Comparison of ENCODE assay signal across 8 cellular contexts in the genomic region with DNA sequence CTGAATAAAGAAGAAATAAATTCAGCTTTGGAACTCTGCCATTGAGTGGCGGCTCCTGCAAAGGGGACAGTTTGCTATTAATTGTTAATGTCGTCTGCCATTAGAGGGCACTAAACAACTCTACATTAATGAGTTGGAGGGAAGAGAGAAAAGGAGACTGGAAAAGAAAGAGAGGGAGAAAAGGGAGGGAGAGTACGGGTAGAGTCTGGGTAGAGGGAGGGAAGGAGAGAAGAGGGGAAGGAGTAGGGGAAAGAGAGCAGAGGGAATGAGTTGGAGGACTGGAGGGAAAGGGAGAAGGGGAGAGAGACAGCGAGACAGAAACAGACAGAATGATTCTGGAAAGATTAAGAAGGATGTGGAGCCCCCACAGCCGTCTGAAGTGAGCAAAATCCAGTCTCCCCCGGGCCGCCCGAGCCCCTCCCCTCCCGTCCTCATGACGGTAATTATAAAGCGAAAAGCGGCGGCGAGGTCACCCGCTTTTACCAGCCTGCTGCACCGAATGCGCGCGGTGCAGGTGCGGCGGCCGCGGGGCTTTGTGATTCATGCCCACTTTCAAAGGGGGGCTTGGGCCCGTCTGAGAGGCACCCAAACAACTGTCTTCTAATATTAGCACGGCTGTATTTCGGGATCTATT. TPM values are rescaled to one million over a fixed set of nuclear protein-coding genes. Genes with fewer than 3 reads are reported as not detected.
A peak's percentile ranks its signal among the peaks of the same experiment; 100 is the strongest.
DNase-seq lines count a peak whose midpoint lies in the region; ATAC-seq and TF ChIP-seq lines count a peak whose summit lies in the region.

No MANE protein-coding gene starts in this region.

- H3K4me1 Mint-ChIP-seq in WTC11 (peaks cover 12% of the 10 kb centered on the region), nephron (peaks cover 21% of the 10 kb centered on the region)

- H3K27me3 Mint-ChIP-seq in WTC11 (ENCODE audit: low read depth) (peaks cover 11% of the 10 kb centered on the region), nephron (ENCODE audit: low read depth) (peaks cover 39% of the 10 kb centered on the region)

- H3K27ac Mint-ChIP-seq in WTC11 (peak overlapping the region; percentile 95), nephron (peak overlapping the region; percentile 9 to 94 (median 91))

- H3K4me3 Mint-ChIP-seq in WTC11 (peak overlapping the region; percentile 88), nephron (peak overlapping the region; percentile 88 to 95 (median 93))

- ATAC-seq in GM21367 (IDR thresholded peaks at IDR 0.05; ENCODE audit: unreplicated experiment) (peak; percentile 31), WTC11 (peak; percentile 53), GM19467 (IDR thresholded peaks at IDR 0.05; ENCODE audit: unreplicated experiment) (no peak)

- CTCF ChIA-PET in WTC11 (lab: Charles Lee) = interaction anchor here (0.6 to 1.2 kb wide), 7 partner anchors 216 to 756 kb away, joined by 3 to 6 read pairs (median 4); no protein-coding TSS in a partner anchor

- H3K9me3 Mint-ChIP-seq in WTC11 = no peaks in the 10 kb centered on the region
- no peaks in the 10 kb centered on the region for H3K9me3 Mint-ChIP-seq in nephron

- TF ChIP-seq CTCF in WTC11 (IDR thresholded peaks at IDR 0.05) (no peak), nephron (IDR thresholded peaks at IDR 0.05; ENCODE audit: unreplicated experiment in 3 of 3) (peak; percentile 36 to 59 (median 41))

- POLR2A ChIA-PET in WTC11 (lab: Charles Lee) = interaction anchor here (0.7 kb wide), 1 partner anchor 582 kb away, joined by 3 read pairs; no protein-coding TSS in a partner anchor

- H3K36me3 Mint-ChIP-seq in WTC11 (peaks cover 6% of the 10 kb centered on the region), nephron (ENCODE audit: low read depth) (peaks cover 7% of the 10 kb centered on the region)

- DNase-seq in CD1c-positive myeloid dendritic cell (ENCODE audit: extremely low spot score) (peak; percentile 41), NCI-H2029 treated with DMSO at 0.1 percent for 48 hours (lab: John Stamatoyannopoulos, UW) (peak; percentile 83), WTC11 (ENCODE audit: low spot score) (peak; percentile 77), fibroblast of peridontal ligament (ENCODE audit: extremely low read depth) (peak; percentile 59), GF-D8 (lab: John Stamatoyannopoulos, UW) (no peak)

TF ChIP-seq in WTC11, 78 proteins besides CTCF, POLR2A, EP300 and RAD21 (continues in another document):
- TF ChIP-seq, protein P1, sequence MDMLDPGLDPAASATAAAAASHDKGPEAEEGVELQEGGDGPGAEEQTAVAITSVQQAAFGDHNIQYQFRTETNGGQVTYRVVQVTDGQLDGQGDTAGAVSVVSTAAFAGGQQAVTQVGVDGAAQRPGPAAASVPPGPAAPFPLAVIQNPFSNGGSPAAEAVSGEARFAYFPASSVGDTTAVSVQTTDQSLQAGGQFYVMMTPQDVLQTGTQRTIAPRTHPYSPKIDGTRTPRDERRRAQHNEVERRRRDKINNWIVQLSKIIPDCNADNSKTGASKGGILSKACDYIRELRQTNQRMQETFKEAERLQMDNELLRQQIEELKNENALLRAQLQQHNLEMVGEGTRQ (CRISPR knock-in tag; IDR thresholded peaks at IDR 0.05) = no peak
- TF ChIP-seq FOXK1 (CRISPR knock-in tag; IDR thresholded peaks at IDR 0.05) = no peak
- TF ChIP-seq, protein P2, sequence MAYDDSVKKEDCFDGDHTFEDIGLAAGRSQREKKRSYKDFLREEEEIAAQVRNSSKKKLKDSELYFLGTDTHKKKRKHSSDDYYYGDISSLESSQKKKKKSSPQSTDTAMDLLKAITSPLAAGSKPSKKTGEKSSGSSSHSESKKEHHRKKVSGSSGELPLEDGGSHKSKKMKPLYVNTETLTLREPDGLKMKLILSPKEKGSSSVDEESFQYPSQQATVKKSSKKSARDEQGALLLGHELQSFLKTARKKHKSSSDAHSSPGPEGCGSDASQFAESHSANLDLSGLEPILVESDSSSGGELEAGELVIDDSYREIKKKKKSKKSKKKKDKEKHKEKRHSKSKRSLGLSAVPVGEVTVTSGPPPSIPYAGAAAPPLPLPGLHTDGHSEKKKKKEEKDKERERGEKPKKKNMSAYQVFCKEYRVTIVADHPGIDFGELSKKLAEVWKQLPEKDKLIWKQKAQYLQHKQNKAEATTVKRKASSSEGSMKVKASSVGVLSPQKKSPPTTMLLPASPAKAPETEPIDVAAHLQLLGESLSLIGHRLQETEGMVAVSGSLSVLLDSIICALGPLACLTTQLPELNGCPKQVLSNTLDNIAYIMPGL (CRISPR knock-in tag; IDR thresholded peaks at IDR 0.05) = peak; percentile 37; the same call in 1 of the 2 replicates
- TF ChIP-seq, protein P3, sequence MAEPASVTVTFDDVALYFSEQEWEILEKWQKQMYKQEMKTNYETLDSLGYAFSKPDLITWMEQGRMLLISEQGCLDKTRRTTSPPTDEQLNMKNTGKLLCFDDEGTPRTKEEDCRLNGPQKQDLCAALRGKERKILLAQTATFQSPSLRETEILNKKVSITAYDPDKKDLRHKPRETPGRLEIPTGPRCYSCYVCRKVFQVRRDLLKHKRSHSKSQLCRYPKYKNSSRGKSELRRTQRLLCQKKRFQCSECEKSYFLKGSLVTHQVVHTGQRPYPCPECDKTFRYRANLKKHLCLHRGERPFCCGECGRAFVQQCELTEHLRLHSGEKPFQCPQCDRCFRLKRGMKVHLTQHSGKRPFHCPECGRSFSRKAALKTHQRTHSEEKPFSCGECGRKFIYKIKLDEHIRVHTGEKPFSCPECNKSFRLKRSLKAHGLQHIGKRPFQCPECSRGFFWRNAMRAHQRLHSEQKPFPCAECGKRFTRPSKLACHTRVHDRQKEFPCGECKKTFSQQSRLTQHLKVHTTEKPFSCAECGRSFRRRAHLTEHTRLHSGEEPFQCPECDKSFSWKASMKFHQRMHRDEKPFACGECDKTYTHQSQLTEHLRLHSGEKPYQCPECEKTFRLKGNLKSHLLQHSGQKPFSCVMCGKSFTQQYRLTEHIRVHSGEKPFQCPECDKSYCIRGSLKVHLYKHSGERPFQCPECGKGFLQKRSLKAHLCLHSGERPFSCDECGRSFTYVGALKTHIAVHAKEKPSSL (CRISPR knock-in tag; conservative IDR thresholded peaks at IDR 0.05) = no peak
- no peak for TF ChIP-seq OVOL2 (CRISPR knock-in tag; IDR thresholded peaks at IDR 0.05; ENCODE audit: borderline replicate concordance)
- no peak for TF ChIP-seq SP1 (CRISPR knock-in tag; conservative IDR thresholded peaks at IDR 0.05)
- TF ChIP-seq, protein P4, sequence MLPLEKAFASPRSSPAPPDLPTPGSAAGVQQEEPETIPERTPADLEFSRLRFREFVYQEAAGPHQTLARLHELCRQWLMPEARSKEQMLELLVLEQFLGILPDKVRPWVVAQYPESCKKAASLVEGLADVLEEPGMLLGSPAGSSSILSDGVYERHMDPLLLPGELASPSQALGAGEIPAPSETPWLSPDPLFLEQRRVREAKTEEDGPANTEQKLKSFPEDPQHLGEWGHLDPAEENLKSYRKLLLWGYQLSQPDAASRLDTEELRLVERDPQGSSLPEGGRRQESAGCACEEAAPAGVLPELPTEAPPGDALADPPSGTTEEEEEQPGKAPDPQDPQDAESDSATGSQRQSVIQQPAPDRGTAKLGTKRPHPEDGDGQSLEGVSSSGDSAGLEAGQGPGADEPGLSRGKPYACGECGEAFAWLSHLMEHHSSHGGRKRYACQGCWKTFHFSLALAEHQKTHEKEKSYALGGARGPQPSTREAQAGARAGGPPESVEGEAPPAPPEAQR (CRISPR knock-in tag; IDR thresholded peaks at IDR 0.05) = no peak
- TF ChIP-seq ZNF317 (CRISPR knock-in tag; IDR thresholded peaks at IDR 0.05; ENCODE audit: borderline replicate concordance, low read depth) = no peak
- TF ChIP-seq, protein P5, sequence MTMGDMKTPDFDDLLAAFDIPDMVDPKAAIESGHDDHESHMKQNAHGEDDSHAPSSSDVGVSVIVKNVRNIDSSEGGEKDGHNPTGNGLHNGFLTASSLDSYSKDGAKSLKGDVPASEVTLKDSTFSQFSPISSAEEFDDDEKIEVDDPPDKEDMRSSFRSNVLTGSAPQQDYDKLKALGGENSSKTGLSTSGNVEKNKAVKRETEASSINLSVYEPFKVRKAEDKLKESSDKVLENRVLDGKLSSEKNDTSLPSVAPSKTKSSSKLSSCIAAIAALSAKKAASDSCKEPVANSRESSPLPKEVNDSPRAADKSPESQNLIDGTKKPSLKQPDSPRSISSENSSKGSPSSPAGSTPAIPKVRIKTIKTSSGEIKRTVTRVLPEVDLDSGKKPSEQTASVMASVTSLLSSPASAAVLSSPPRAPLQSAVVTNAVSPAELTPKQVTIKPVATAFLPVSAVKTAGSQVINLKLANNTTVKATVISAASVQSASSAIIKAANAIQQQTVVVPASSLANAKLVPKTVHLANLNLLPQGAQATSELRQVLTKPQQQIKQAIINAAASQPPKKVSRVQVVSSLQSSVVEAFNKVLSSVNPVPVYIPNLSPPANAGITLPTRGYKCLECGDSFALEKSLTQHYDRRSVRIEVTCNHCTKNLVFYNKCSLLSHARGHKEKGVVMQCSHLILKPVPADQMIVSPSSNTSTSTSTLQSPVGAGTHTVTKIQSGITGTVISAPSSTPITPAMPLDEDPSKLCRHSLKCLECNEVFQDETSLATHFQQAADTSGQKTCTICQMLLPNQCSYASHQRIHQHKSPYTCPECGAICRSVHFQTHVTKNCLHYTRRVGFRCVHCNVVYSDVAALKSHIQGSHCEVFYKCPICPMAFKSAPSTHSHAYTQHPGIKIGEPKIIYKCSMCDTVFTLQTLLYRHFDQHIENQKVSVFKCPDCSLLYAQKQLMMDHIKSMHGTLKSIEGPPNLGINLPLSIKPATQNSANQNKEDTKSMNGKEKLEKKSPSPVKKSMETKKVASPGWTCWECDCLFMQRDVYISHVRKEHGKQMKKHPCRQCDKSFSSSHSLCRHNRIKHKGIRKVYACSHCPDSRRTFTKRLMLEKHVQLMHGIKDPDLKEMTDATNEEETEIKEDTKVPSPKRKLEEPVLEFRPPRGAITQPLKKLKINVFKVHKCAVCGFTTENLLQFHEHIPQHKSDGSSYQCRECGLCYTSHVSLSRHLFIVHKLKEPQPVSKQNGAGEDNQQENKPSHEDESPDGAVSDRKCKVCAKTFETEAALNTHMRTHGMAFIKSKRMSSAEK (CRISPR knock-in tag; IDR thresholded peaks at IDR 0.05; ENCODE audit: borderline replicate concordance) = no peak

RNA-seq across cellular contexts. Expression of a gene that starts 1.9 kb away (rescaled TPM):
- 11.8 to 12.9 TPM (median 12.8 TPM) in 3 replicates for total RNA-seq in WTC11 (2021)
